24 cellular contexts compared by ENCODE assay signal in genomic region chr17:82428546-82428945, GRCh38. TPM values are rescaled to one million over a fixed set of nuclear protein-coding genes. Genes with fewer than 3 reads are reported as not detected.
DNase-seq lines count a peak whose midpoint lies in the region; ATAC-seq, FAIRE-seq and TF ChIP-seq lines count a peak whose summit lies in the region.
"Had no signal": no experiment of that assay in that cellular context is flagged by ENCODE, and none has a peak within 500 bp of the region (broad histone marks: within the 10 kb centered on the region; RNA-seq: fewer than 3 reads in every experiment).

No MANE protein-coding gene starts in this region.

- H3K9me3 Mint-ChIP-seq in stimulated activated memory B cell treated with anti-CD40 and anti-IgM and Interleukin-4, amounts not matched to agents 10 μg/mL and 1 μg/mL and 100 μg/mL, for 72 hours = no peaks in the 10 kb centered on the region

- TF ChIP-seq CTCF in DOHH2 (IDR thresholded peaks at IDR 0.05; ENCODE audit: low read depth, low read length, poor library complexity, severe bottlenecking) = no peak
- no peak for TF ChIP-seq CTCF in HEK293 (tag by site-specific recombination; IDR thresholded peaks at IDR 0.05)
- no peak for TF ChIP-seq CTCF in kidney (IDR thresholded peaks at IDR 0.05; ENCODE audit: borderline replicate concordance, extremely low read depth, insufficient read depth)

- H3K4me2 ChIP-seq in DOHH2 (ENCODE audit: low read length) = peak overlapping the region; percentile 31

- no peak for ATAC-seq in stimulated activated memory B cell treated with anti-CD40 and anti-IgM and Interleukin-4, amounts not matched to agents 10 μg/mL and 1 μg/mL and 100 μg/mL, for 72 hours
- no peak for ATAC-seq in HG02840 (IDR thresholded peaks at IDR 0.05; ENCODE audit: low FRiP score, unreplicated experiment)
- ATAC-seq: Panc1, SK-N-SH treated with all-trans-retinoic acid at 6 μM for 48 hours had no signal

- DNase-seq in kidney = peak; percentile 61
- no peak for DNase-seq in islet precursor cell
- no peak for DNase-seq in pons (ENCODE audit: low spot score)
- DNase-seq: Caco-2; CD4-positive, alpha-beta memory T cell; DMS153; KG1; NCI-H1105; NCI-H1694; NCI-H2081; NCI-H2171; NCI-H345; NCI-H524 treated with DMSO at 0.1 percent for 48 hours; NCI-H82 had no signal

- H3K9ac ChIP-seq in kidney (ENCODE audit: low read length in 2 of 2) = no peak overlapping the region

- POLR2A ChIA-PET in HEK293 (lab: Yijun Ruan, JAX) = interaction anchor here (0.6 kb wide), 1 partner anchor 115 kb away, joined by 4 read pairs; no protein-coding TSS in a partner anchor

- no peaks in the 10 kb centered on the region for H3K27me3 ChIP-seq in DOHH2 (ENCODE audit: control insufficient read depth, low read length)

- no peaks in the 10 kb centered on the region for H3F3A ChIP-seq in DOHH2 (ENCODE audit: control insufficient read depth, insufficient read depth)

- peaks cover 44% of the 10 kb centered on the region for H3K4me1 Mint-ChIP-seq in stimulated activated memory B cell treated with anti-CD40 and anti-IgM and Interleukin-4, amounts not matched to agents 10 μg/mL and 1 μg/mL and 100 μg/mL, for 72 hours

- H3K4me3 ChIP-seq in DOHH2 (ENCODE audit: low read length) = no peak overlapping the region
- H3K4me3 ChIP-seq in HEK293 (ENCODE audit: low read depth, low read length) = no peak overlapping the region
- H3K4me3 ChIP-seq in kidney (ENCODE audit: low read length in 2 of 2) = no peak overlapping the region

- H3K36me3 ChIP-seq in DOHH2 (ENCODE audit: control insufficient read depth, low read length) (no peaks in the 10 kb centered on the region), HEK293 (ENCODE audit: control insufficient read depth in 2 of 2, insufficient read depth in 1 of 2, low read length in 2 of 2) (peaks cover 1 to 4% of the 10 kb centered on the region in 2 experiments; a peak in 2 of 3 replicates), kidney (ENCODE audit: control insufficient read depth in 1 of 2, insufficient read depth in 2 of 2, low read length in 2 of 2) (peaks cover 0 to 2% of the 10 kb centered on the region in 2 donors)

- peak overlapping the region; percentile 84 for H3K27ac Mint-ChIP-seq in stimulated activated memory B cell treated with anti-CD40 and anti-IgM and Interleukin-4, amounts not matched to agents 10 μg/mL and 1 μg/mL and 100 μg/mL, for 72 hours
- H3K27ac Mint-ChIP-seq: CD4-positive, alpha-beta memory T cell had no signal

- H3K9me2 ChIP-seq in DOHH2 (replicated peaks; ENCODE audit: control insufficient read depth, low read length) = no peaks in the 10 kb centered on the region

- FAIRE-seq in kidney (lab: Jason Lieb, UNC) = no peak
- FAIRE-seq: G401.6 had no signal

- no peaks in the 10 kb centered on the region for H3K79me2 ChIP-seq in DOHH2 (ENCODE audit: control insufficient read depth, low read length)

- peaks cover 5% of the 10 kb centered on the region; the same call in 1 of the 2 replicates for H4K20me1 ChIP-seq in DOHH2 (ENCODE audit: control insufficient read depth, insufficient read depth, low read depth, low read length)

- H3K4me3 Mint-ChIP-seq in stimulated activated memory B cell treated with anti-CD40 and anti-IgM and Interleukin-4, amounts not matched to agents 10 μg/mL and 1 μg/mL and 100 μg/mL, for 72 hours = peak overlapping the region; percentile 86
- H3K4me3 Mint-ChIP-seq: CD4-positive, alpha-beta memory T cell had no signal

- intact Hi-C loops in kidney (cut with DNase I) = no loop called here

- CTCF ChIA-PET in HEK293 (lab: Yijun Ruan, JAX) = interaction anchor here (0.7 kb wide), 1 partner anchor 225 kb away, joined by 3 read pairs; no protein-coding TSS in a partner anchor

- H3K27me3 Mint-ChIP-seq in stimulated activated memory B cell treated with anti-CD40 and anti-IgM and Interleukin-4, amounts not matched to agents 10 μg/mL and 1 μg/mL and 100 μg/mL, for 72 hours = no peaks in the 10 kb centered on the region
- H3K27me3 Mint-ChIP-seq: CD4-positive, alpha-beta memory T cell had no signal

- H3K9me3 ChIP-seq in DOHH2 (ENCODE audit: control insufficient read depth, insufficient read depth, low read length) = no peaks in the 10 kb centered on the region
- no peaks in the 10 kb centered on the region for H3K9me3 ChIP-seq in HEK293 (ENCODE audit: control insufficient read depth, insufficient read depth, low read depth, low read length)
- no peaks in the 10 kb centered on the region for H3K9me3 ChIP-seq in kidney (ENCODE audit: control insufficient read depth in 1 of 2, low read length in 2 of 2)
- H3K9me3 ChIP-seq: Caco-2 had no signal

- no peak overlapping the region for H3K27ac ChIP-seq in DOHH2 (ENCODE audit: low read depth, low read length)
- peak overlapping the region; percentile 24; the same call in 1 of the 2 replicates for H3K27ac ChIP-seq in HEK293 (ENCODE audit: extremely low read depth, low read depth, low read length)
- no peak overlapping the region for H3K27ac ChIP-seq in kidney (ENCODE audit: low read depth in 2 of 2, low read length in 2 of 2)

- H3K36me3 Mint-ChIP-seq in stimulated activated memory B cell treated with anti-CD40 and anti-IgM and Interleukin-4, amounts not matched to agents 10 μg/mL and 1 μg/mL and 100 μg/mL, for 72 hours = peaks cover 45% of the 10 kb centered on the region

- H3K4me1 ChIP-seq in DOHH2 (ENCODE audit: control insufficient read depth, low read length) (peaks cover 15% of the 10 kb centered on the region), HEK293 (ENCODE audit: control insufficient read depth, insufficient read depth, low read length) (no peaks in the 10 kb centered on the region), kidney (ENCODE audit: control insufficient read depth in 1 of 2, insufficient read depth in 1 of 2, low read depth in 1 of 2, low read length in 2 of 2) (no peaks in the 10 kb centered on the region)
- H3K4me1 ChIP-seq: Caco-2 had no signal

TF ChIP-seq in HEK293, 187 proteins besides CTCF, POLR2A, EP300 and RAD21:
- TF ChIP-seq AEBP2 (tag by site-specific recombination; IDR thresholded peaks at IDR 0.05; ENCODE audit: borderline replicate concordance) (no peak), ZNF2 (tag by site-specific recombination; IDR thresholded peaks at IDR 0.05) (no peak), YY2 (tag by site-specific recombination; IDR thresholded peaks at IDR 0.05) (no peak), ZNF146 (tag by site-specific recombination; IDR thresholded peaks at IDR 0.05) (no peak)

RNA-seq across cellular contexts. Expression of gene OGFOD3, which starts 10.2 kb away (rescaled TPM):
- total RNA-seq in kidney = 36.1 TPM
- 27.8 TPM for polyA plus RNA-seq in kidney (ENCODE audit: insufficient read depth, low read depth, low replicate concordance)

RNA-seq across cellular contexts. Expression of gene HEXD, which starts 10.4 kb away (rescaled TPM):
- total RNA-seq in kidney = 39.2 TPM
- polyA plus RNA-seq in kidney (ENCODE audit: insufficient read depth, low read depth, low replicate concordance) = 42.0 TPM

RNA-seq across cellular contexts. Expression of gene CYBC1, which starts 22.0 kb away (rescaled TPM):
- 139 TPM for total RNA-seq in kidney
- 38.2 TPM for polyA plus RNA-seq in kidney (ENCODE audit: insufficient read depth, low read depth, low replicate concordance)

RNA-seq across cellular contexts. Expression of gene NARF, which starts 30.0 kb away (rescaled TPM):
- 45.8 TPM for total RNA-seq in kidney
- polyA plus RNA-seq in kidney (ENCODE audit: insufficient read depth, low read depth, low replicate concordance) = 29.1 TPM

RNA-seq across cellular contexts. Expression of gene UTS2R, which starts 57.0 kb away (rescaled TPM):
- not detected for total RNA-seq in kidney
- polyA plus RNA-seq in kidney (ENCODE audit: insufficient read depth, low read depth, low replicate concordance) = not detected
- total RNA-seq: CD4-positive, alpha-beta memory T cell; Daoy; H4 had no signal
- polyA plus RNA-seq: BJ; CD4-positive, alpha-beta memory T cell had no signal
